ENCODE assay signal across 21 cellular contexts in the genomic region with DNA sequence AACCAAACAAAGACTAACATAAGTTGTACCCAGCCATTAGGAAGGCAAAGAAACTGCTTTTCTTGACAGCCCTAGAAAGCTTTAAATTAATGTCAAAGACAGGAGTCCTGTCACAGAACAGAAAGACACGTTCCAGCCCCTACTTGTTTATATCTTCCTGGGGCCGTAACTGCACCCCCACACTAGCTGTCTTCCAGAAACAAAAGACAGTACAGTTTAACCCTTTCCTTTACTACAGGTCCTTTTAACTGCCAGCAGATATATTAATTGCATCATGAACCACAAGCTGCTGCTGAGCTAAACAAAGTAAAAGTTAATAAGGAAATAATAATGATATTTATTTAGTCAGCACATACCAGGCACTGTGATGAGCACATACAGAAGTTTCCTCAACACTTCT. TPM values are rescaled to one million over a fixed set of nuclear protein-coding genes. Genes with fewer than 3 reads are reported as not detected.
DNase-seq lines count a peak whose midpoint lies in the region; ATAC-seq and TF ChIP-seq lines count a peak whose summit lies in the region.
"Had no signal": no experiment of that assay in that cellular context is flagged by ENCODE, and none has a peak within 500 bp of the region (broad histone marks: within the 10 kb centered on the region; RNA-seq: fewer than 3 reads in every experiment).

No MANE protein-coding gene starts in this region.

- no peaks in the 10 kb centered on the region for H3K27me3 ChIP-seq in mesenchymal stem cell (ENCODE audit: control insufficient read depth in 1 of 2, insufficient read depth in 1 of 2, low read length in 2 of 2)
- H3K27me3 ChIP-seq: Peyer's patch, SJSA1 had no signal

- no peak overlapping the region for H2AK5ac ChIP-seq in mesenchymal stem cell (ENCODE audit: low read length, severe bottlenecking)

- H2BK12ac ChIP-seq in mesenchymal stem cell (ENCODE audit: low read length in 2 of 2): no peak overlapping the region

- H3K9me3 ChIP-seq in mesenchymal stem cell (ENCODE audit: control insufficient read depth, low read length): no peaks in the 10 kb centered on the region
- H3K9me3 ChIP-seq: A549, BE2C, Peyer's patch, SJSA1 had no signal

- H3K4me2 ChIP-seq in mesenchymal stem cell (ENCODE audit: low read length, poor library complexity, severe bottlenecking): no peak overlapping the region
- H3K4me2 ChIP-seq: A549 had no signal

- TF ChIP-seq CTCF in 22Rv1 (IDR thresholded peaks at IDR 0.05) (no peak), epithelial cell of esophagus (IDR thresholded peaks at IDR 0.05; ENCODE audit: insufficient read depth, low read depth, low read length, missing control alignments) (no peak)

- WGBS in mesenchymal stem cell: 3% methylated on average over 2 of the region's 2 CpGs

- no peak overlapping the region for H3K4ac ChIP-seq in mesenchymal stem cell (ENCODE audit: low read depth in 1 of 2, low read length in 2 of 2)

- H3K4me1 ChIP-seq in mesenchymal stem cell (ENCODE audit: control insufficient read depth, insufficient read depth, low read depth, low read length): no peaks in the 10 kb centered on the region
- H3K4me1 ChIP-seq: BE2C, SJSA1 had no signal

- H2AFZ ChIP-seq in mesenchymal stem cell (ENCODE audit: low read depth, low read length): no peak overlapping the region

- CTCF ChIA-PET in activated CD8-positive, alpha-beta memory T cell treated with anti-CD3 and anti-CD28 coated beads, Interleukin-2, amount 10 ng/mL, durations not matched to agents 7 days and 5 days (lab: Charles Lee): interaction anchor here (0.9 kb wide), 1 partner anchor 19 kb away, joined by 3 read pairs; no protein-coding TSS in a partner anchor

- no peak overlapping the region for H3K14ac ChIP-seq in mesenchymal stem cell (ENCODE audit: low read length in 2 of 2)

- H2BK15ac ChIP-seq in mesenchymal stem cell (ENCODE audit: low read depth, poor library complexity, severe bottlenecking): no peak overlapping the region

- H3K9me3 Mint-ChIP-seq in activated CD8-positive, alpha-beta memory T cell treated with anti-CD3 and anti-CD28 coated beads, Interleukin-2, amount 10 ng/mL, durations not matched to agents 7 days and 5 days (ENCODE audit: low read depth): no peaks in the 10 kb centered on the region

- no peak overlapping the region for H3K9ac ChIP-seq in mesenchymal stem cell (ENCODE audit: low read length)

- no peak overlapping the region for H3K18ac ChIP-seq in mesenchymal stem cell (ENCODE audit: low read depth in 1 of 2, low read length in 2 of 2)

- no peak overlapping the region for H3K4me3 Mint-ChIP-seq in activated CD8-positive, alpha-beta memory T cell treated with anti-CD3 and anti-CD28 coated beads, Interleukin-2, amount 10 ng/mL, durations not matched to agents 7 days and 5 days

- H3K36me3 Mint-ChIP-seq in activated CD8-positive, alpha-beta memory T cell treated with anti-CD3 and anti-CD28 coated beads, Interleukin-2, amount 10 ng/mL, durations not matched to agents 7 days and 5 days: no peaks in the 10 kb centered on the region

- H3K79me1 ChIP-seq in mesenchymal stem cell (replicated peaks; ENCODE audit: low read length, poor library complexity, severe bottlenecking): no peaks in the 10 kb centered on the region

- no peak overlapping the region for H4K91ac ChIP-seq in mesenchymal stem cell (ENCODE audit: low read length)

- DNase-seq in M059J (ENCODE audit: low read depth): peak; percentile 6
- DNase-seq in epithelial cell of esophagus (ENCODE audit: low read depth): peak; percentile 16
- peak; percentile 49 for DNase-seq in mesenchymal stem cell
- DNase-seq in NCI-H524 treated with DMSO at 0.1 percent for 48 hours (lab: John Stamatoyannopoulos, UW): no peak
- DNase-seq in DMS153 (lab: John Stamatoyannopoulos, UW): no peak
- DNase-seq in activated CD8-positive, alpha-beta memory T cell treated with anti-CD3 and anti-CD28 coated beads, Interleukin-2, amount 10 ng/mL, durations not matched to agents 7 days and 5 days: no peak
- DNase-seq: BE2C, DMS79, H7, KBM-7, NCI-H1105, NCI-H146, NCI-H2029, NCI-H345, NCI-H526 had no signal

- H3K36me3 ChIP-seq in mesenchymal stem cell (ENCODE audit: control insufficient read depth in 1 of 2, insufficient read depth in 2 of 2, low read depth in 1 of 2, low read length in 2 of 2): no peaks in the 10 kb centered on the region
- H3K36me3 ChIP-seq: BE2C, Peyer's patch, SJSA1 had no signal

- peaks cover 22% of the 10 kb centered on the region for H3K27me3 Mint-ChIP-seq in activated CD8-positive, alpha-beta memory T cell treated with anti-CD3 and anti-CD28 coated beads, Interleukin-2, amount 10 ng/mL, durations not matched to agents 7 days and 5 days

- no peak overlapping the region for H4K8ac ChIP-seq in mesenchymal stem cell (ENCODE audit: low read length)

- H2BK5ac ChIP-seq in mesenchymal stem cell (ENCODE audit: low read depth, low read length, poor library complexity, severe bottlenecking): no peak overlapping the region

- no peaks in the 10 kb centered on the region for H3K4me1 Mint-ChIP-seq in activated CD8-positive, alpha-beta memory T cell treated with anti-CD3 and anti-CD28 coated beads, Interleukin-2, amount 10 ng/mL, durations not matched to agents 7 days and 5 days

- ATAC-seq in HG02642 (IDR thresholded peaks at IDR 0.05; ENCODE audit: poor library complexity, unreplicated experiment): no peak
- no peak for ATAC-seq in activated CD8-positive, alpha-beta memory T cell treated with anti-CD3 and anti-CD28 coated beads, Interleukin-2, amount 10 ng/mL, durations not matched to agents 7 days and 5 days
- ATAC-seq: A549 had no signal

- no peak overlapping the region for H2BK120ac ChIP-seq in mesenchymal stem cell (ENCODE audit: low read depth, low read length)

- H3K4me3 ChIP-seq in epithelial cell of esophagus (ENCODE audit: low read length): no peak overlapping the region
- no peak overlapping the region for H3K4me3 ChIP-seq in mesenchymal stem cell (ENCODE audit: insufficient read depth in 1 of 2, low read depth in 1 of 2, low read length in 2 of 2)
- H3K4me3 ChIP-seq: A549, Peyer's patch, SJSA1 had no signal

- H3K27ac ChIP-seq in 22Rv1 (peak overlapping the region; percentile 12; the same call in 1 of the 2 replicates), mesenchymal stem cell (ENCODE audit: low read length, poor library complexity, severe bottlenecking) (no peak overlapping the region)
- H3K27ac ChIP-seq: A549, SJSA1 had no signal

- no peak overlapping the region for H3K23ac ChIP-seq in mesenchymal stem cell (ENCODE audit: low read length in 2 of 2)

- no peak overlapping the region for H3K27ac Mint-ChIP-seq in activated CD8-positive, alpha-beta memory T cell treated with anti-CD3 and anti-CD28 coated beads, Interleukin-2, amount 10 ng/mL, durations not matched to agents 7 days and 5 days

RNA-seq across cellular contexts. Expression of a gene that starts 20.3 kb away (rescaled TPM):
- total RNA-seq in M059J (2014; rRNA removed; shearing (Covaris generic)): 2.5 and 5.6 TPM in 2 replicates
- polyA plus RNA-seq in mesenchymal stem cell (2013, experiment 1 of 2): 1.9 TPM
- polyA plus RNA-seq in mesenchymal stem cell (2013, experiment 2 of 2): 2.2 TPM
- not detected for total RNA-seq in activated CD8-positive, alpha-beta memory T cell treated with anti-CD3 and anti-CD28 coated beads, Interleukin-2, amount 10 ng/mL, durations not matched to agents 7 days and 5 days
- total RNA-seq: OCI-LY7 had no signal

Comparison
In these comparisons a context has a peak if more than half of its experiments do, and no peak if none do; other contexts are left out.
1. DNase-seq: peak in M059J (single experiment), epithelial cell of esophagus (single experiment) and mesenchymal stem cell (single experiment); none in NCI-H524 treated with DMSO at 0.1 percent for 48 hours (single experiment), DMS153 (single experiment) and activated CD8-positive, alpha-beta memory T cell treated with anti-CD3 and anti-CD28 coated beads, Interleukin-2, amount 10 ng/mL, durations not matched to agents 7 days and 5 days (single experiment).